In the genomic region with DNA sequence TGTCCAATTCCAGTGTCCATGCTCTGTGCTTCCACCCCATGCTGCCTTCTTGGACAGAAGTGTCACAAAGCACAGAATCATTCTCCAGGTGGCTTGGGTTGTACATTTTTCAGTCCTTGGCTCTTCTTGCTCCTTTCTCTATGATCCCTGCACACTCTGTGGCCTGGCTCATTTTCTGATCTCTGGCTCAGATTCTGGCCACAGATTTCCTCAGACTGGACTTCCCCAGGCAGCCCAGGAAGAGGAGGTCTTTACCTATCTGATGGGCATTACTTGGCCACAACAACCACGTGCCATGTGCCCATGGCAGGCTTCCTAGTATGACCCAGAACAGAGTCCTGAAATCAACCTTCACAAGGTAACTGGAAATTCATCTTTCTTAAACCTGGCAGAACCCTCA, we compare ENCODE assay signal across 1 cellular context.
TF ChIP-seq lines count a peak whose summit lies in the region.

No MANE protein-coding gene starts in this region.

TF ChIP-seq in HepG2, 621 proteins besides CTCF, POLR2A, EP300 and RAD21 (continued from another document):
- TF ChIP-seq CHD4 (IDR thresholded peaks at IDR 0.05; ENCODE audit: borderline replicate concordance, low read length) (no peak), TBP (CRISPR knock-in tag; IDR thresholded peaks at IDR 0.05) (no peak), ETV6 (CRISPR knock-in tag; conservative IDR thresholded peaks at IDR 0.05) (no peak), MAFG (CRISPR knock-in tag; IDR thresholded peaks at IDR 0.05) (no peak), REXO4 (CRISPR knock-in tag; IDR thresholded peaks at IDR 0.05; ENCODE audit: borderline replicate concordance) (no peak), ZNF503 (CRISPR knock-in tag; IDR thresholded peaks at IDR 0.05) (no peak), KLF16 (CRISPR knock-in tag; IDR thresholded peaks at IDR 0.05) (no peak)
- TF ChIP-seq, protein P1, sequence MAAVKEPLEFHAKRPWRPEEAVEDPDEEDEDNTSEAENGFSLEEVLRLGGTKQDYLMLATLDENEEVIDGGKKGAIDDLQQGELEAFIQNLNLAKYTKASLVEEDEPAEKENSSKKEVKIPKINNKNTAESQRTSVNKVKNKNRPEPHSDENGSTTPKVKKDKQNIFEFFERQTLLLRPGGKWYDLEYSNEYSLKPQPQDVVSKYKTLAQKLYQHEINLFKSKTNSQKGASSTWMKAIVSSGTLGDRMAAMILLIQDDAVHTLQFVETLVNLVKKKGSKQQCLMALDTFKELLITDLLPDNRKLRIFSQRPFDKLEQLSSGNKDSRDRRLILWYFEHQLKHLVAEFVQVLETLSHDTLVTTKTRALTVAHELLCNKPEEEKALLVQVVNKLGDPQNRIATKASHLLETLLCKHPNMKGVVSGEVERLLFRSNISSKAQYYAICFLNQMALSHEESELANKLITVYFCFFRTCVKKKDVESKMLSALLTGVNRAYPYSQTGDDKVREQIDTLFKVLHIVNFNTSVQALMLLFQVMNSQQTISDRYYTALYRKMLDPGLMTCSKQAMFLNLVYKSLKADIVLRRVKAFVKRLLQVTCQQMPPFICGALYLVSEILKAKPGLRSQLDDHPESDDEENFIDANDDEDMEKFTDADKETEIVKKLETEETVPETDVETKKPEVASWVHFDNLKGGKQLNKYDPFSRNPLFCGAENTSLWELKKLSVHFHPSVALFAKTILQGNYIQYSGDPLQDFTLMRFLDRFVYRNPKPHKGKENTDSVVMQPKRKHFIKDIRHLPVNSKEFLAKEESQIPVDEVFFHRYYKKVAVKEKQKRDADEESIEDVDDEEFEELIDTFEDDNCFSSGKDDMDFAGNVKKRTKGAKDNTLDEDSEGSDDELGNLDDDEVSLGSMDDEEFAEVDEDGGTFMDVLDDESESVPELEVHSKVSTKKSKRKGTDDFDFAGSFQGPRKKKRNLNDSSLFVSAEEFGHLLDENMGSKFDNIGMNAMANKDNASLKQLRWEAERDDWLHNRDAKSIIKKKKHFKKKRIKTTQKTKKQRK (IDR thresholded peaks at IDR 0.05; ENCODE audit: low read length) = no peak
- TF ChIP-seq, protein P2, sequence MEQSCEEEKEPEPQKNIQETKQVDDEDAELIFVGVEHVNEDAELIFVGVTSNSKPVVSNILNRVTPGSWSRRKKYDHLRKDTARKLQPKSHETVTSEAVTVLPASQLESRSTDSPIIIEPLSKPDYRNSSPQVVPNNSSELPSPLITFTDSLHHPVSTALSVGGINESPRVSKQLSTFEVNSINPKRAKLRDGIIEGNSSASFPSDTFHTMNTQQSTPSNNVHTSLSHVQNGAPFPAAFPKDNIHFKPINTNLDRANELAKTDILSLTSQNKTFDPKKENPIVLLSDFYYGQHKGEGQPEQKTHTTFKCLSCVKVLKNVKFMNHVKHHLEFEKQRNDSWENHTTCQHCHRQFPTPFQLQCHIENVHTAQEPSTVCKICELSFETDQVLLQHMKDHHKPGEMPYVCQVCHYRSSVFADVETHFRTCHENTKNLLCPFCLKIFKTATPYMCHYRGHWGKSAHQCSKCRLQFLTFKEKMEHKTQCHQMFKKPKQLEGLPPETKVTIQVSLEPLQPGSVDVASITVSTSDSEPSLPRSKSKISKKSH (CRISPR knock-in tag; IDR thresholded peaks at IDR 0.05; ENCODE audit: borderline replicate concordance) = no peak
TF ChIP-seq in HepG2: peak in this region for 0.
